In the genomic region with DNA sequence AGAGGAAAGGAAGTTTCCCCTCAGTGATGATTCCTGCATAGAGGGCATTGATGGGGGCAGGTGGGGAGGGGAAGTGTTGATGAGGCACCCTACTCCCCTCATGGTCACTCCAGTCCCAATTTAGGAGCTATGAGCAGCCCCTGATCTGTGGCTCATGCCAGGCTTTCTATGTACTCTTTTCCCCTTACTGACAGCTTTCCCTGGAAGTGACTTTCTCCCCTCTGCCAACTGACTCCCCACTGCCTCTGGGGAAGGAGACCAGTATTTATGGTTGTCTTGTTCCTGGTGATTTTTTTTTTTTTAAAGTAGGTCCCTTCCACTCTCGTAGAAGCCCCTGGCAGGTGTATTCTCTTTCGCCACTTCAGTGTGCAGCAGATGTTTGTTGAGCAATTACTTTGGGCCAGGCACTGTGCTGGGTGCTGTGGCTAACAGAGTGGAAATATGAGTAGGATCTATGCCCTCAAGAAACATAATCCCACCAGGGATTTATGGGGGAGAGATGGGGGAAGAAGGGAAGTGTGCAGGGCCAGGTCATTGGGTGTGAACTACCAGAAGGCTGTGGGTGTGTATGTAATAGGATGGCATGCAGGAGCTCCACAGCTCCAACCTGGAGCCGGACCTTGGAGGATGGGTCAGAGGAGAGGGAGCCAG, we compare ENCODE assay signal across 10 cellular contexts. TPM values are rescaled to one million over a fixed set of nuclear protein-coding genes. Genes with fewer than 3 reads are reported as not detected.
DNase-seq lines count a peak whose midpoint lies in the region; TF ChIP-seq lines count a peak whose summit lies in the region.
"Had no signal": no experiment of that assay in that cellular context is flagged by ENCODE, and none has a peak within 500 bp of the region (broad histone marks: within the 10 kb centered on the region; RNA-seq: fewer than 3 reads in every experiment).

No MANE protein-coding gene starts in this region.

- H3K36me3 ChIP-seq in adipocyte (ENCODE audit: control insufficient read depth, insufficient read depth, low read length, severe bottlenecking) (peaks cover 30% of the 10 kb centered on the region), liver (ENCODE audit: control insufficient read depth in 4 of 4, insufficient read depth in 3 of 4, low read depth in 1 of 4, low read length in 3 of 4) (no peaks in the 10 kb centered on the region), thyroid gland (no peaks in the 10 kb centered on the region)

- H3K27me3 ChIP-seq in adipocyte (replicated peaks; ENCODE audit: control insufficient read depth, insufficient read depth, low read length) (no peaks in the 10 kb centered on the region), liver (ENCODE audit: control insufficient read depth in 4 of 4, insufficient read depth in 4 of 4, low read length in 3 of 4) (no peaks in the 10 kb centered on the region), thyroid gland (no peaks in the 10 kb centered on the region)

- DNase-seq in NCI-H82 (lab: John Stamatoyannopoulos, UW) (peak; percentile 41), NCI-H82 treated with DMSO at 0.1 percent for 48 hours (lab: John Stamatoyannopoulos, UW; ENCODE audit: unreplicated experiment) (no peak), adipocyte (ENCODE audit: low read depth) (no peak), thyroid gland (no peak), NCI-H2107 treated with DMSO at 0.1 percent for 48 hours (lab: John Stamatoyannopoulos, UW; ENCODE audit: unreplicated experiment) (no peak), NCI-H510A treated with DMSO at 0.1 percent for 48 hours (lab: John Stamatoyannopoulos, UW) (no peak), GM19240 (ENCODE audit: insufficient read length, low spot score) (no peak)
- DNase-seq: ACHN, NCI-H774 had no signal

- H3K4me1 ChIP-seq in adipocyte (ENCODE audit: control insufficient read depth, insufficient read depth, low read length) (peaks cover 54% of the 10 kb centered on the region), liver (ENCODE audit: control insufficient read depth in 4 of 4, insufficient read depth in 4 of 4, low read length in 3 of 4) (peaks cover 3 to 53% (median 37%) of the 10 kb centered on the region in 4 donors), thyroid gland (peaks cover 45 to 54% of the 10 kb centered on the region in 2 donors)

- no peak for TF ChIP-seq POLR2A in thyroid gland (IDR thresholded peaks at IDR 0.05)

- TF ChIP-seq RAD21 in liver (IDR thresholded peaks at IDR 0.05), result no peak

- H3K9me3 ChIP-seq in adipocyte (ENCODE audit: control insufficient read depth, low read length) (no peaks in the 10 kb centered on the region), liver (ENCODE audit: control insufficient read depth in 4 of 4, low read length in 3 of 4) (no peaks in the 10 kb centered on the region), thyroid gland (no peaks in the 10 kb centered on the region)

- H3K27ac ChIP-seq in liver (ENCODE audit: low read depth in 1 of 2, low read length in 2 of 2), result no peak overlapping the region
- H3K27ac ChIP-seq in thyroid gland, result peak overlapping the region; percentile 78 to 87 (median 87)

- no peak for TF ChIP-seq CTCF in liver (IDR thresholded peaks at IDR 0.05; ENCODE audit: low read depth, low read length, missing input control)
- no peak for TF ChIP-seq CTCF in thyroid gland (IDR thresholded peaks at IDR 0.05)

- peak overlapping the region; percentile 100 for H3K9ac ChIP-seq in adipocyte (ENCODE audit: low read length)
- no peak overlapping the region for H3K9ac ChIP-seq in liver (ENCODE audit: low read depth in 1 of 2, low read length in 2 of 2)

- H3K4me3 ChIP-seq in adipocyte (ENCODE audit: low read length) (peak overlapping the region; percentile 92), liver (ENCODE audit: low read depth in 1 of 3, low read length in 3 of 3) (peak overlapping the region in 2 of 3 donors; percentile 72 to 86), thyroid gland (replicated peaks in 1 of 3) (peak overlapping the region in 1 of 3 donors; percentile 80)

- intact Hi-C loops in thyroid gland (cut with DNase I), result no loop called here

- WGBS in liver, result 76% methylated on average over 3 of the region's 3 CpGs
- WGBS in thyroid gland, 2 donors, result 37 to 48% methylated on average over 3 of the region's 3 CpGs

TF ChIP-seq in liver, 16 proteins besides CTCF, POLR2A, EP300 and RAD21:
- TF ChIP-seq, protein P1, sequence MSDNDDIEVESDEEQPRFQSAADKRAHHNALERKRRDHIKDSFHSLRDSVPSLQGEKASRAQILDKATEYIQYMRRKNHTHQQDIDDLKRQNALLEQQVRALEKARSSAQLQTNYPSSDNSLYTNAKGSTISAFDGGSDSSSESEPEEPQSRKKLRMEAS (IDR thresholded peaks at IDR 0.05), result no peak
- TF ChIP-seq HNF4G (IDR thresholded peaks at IDR 0.05) (no peak), EGR1 (IDR thresholded peaks at IDR 0.05; ENCODE audit: low read depth in 2 of 2) (no peak), NR2F2 (IDR thresholded peaks at IDR 0.05) (no peak), YY1 (IDR thresholded peaks at IDR 0.05) (no peak), RXRA (IDR thresholded peaks at IDR 0.05) (no peak), FOXA1 (IDR thresholded peaks at IDR 0.05) (no peak), FOXA2 (IDR thresholded peaks at IDR 0.05) (no peak)
- TF ChIP-seq, protein P2, sequence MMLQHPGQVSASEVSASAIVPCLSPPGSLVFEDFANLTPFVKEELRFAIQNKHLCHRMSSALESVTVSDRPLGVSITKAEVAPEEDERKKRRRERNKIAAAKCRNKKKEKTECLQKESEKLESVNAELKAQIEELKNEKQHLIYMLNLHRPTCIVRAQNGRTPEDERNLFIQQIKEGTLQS (IDR thresholded peaks at IDR 0.05), result no peak
- TF ChIP-seq, protein P3, sequence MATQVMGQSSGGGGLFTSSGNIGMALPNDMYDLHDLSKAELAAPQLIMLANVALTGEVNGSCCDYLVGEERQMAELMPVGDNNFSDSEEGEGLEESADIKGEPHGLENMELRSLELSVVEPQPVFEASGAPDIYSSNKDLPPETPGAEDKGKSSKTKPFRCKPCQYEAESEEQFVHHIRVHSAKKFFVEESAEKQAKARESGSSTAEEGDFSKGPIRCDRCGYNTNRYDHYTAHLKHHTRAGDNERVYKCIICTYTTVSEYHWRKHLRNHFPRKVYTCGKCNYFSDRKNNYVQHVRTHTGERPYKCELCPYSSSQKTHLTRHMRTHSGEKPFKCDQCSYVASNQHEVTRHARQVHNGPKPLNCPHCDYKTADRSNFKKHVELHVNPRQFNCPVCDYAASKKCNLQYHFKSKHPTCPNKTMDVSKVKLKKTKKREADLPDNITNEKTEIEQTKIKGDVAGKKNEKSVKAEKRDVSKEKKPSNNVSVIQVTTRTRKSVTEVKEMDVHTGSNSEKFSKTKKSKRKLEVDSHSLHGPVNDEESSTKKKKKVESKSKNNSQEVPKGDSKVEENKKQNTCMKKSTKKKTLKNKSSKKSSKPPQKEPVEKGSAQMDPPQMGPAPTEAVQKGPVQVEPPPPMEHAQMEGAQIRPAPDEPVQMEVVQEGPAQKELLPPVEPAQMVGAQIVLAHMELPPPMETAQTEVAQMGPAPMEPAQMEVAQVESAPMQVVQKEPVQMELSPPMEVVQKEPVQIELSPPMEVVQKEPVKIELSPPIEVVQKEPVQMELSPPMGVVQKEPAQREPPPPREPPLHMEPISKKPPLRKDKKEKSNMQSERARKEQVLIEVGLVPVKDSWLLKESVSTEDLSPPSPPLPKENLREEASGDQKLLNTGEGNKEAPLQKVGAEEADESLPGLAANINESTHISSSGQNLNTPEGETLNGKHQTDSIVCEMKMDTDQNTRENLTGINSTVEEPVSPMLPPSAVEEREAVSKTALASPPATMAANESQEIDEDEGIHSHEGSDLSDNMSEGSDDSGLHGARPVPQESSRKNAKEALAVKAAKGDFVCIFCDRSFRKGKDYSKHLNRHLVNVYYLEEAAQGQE (IDR thresholded peaks at IDR 0.05), result no peak

RNA-seq across cellular contexts. Expression of a gene that starts 3.4 kb away (rescaled TPM):
- total RNA-seq in liver (10 to 100 TPM; 14.1 to 15.1 TPM), thyroid gland (100 to 1,000 TPM in 1 of 4 donors, 10 to 100 TPM in 3; 59.3 to 118 (median 62.3) TPM)
- 1 to 10 TPM; 1.2 to 7.9 TPM for polyA plus RNA-seq in liver

Comparison
In these comparisons a context has a peak if more than half of its experiments do, and no peak if none do; other contexts are left out.
1. H3K27ac ChIP-seq: peak in thyroid gland (3 of 3); none in liver (0 of 2).